ENCODE assay signal across 8 cellular contexts in genomic region chr19:4768934-4769777, GRCh38. TPM values are rescaled to one million over a fixed set of nuclear protein-coding genes. Genes with fewer than 3 reads are reported as not detected.
DNase-seq lines count a peak whose midpoint lies in the region; ATAC-seq and TF ChIP-seq lines count a peak whose summit lies in the region.

No MANE protein-coding gene starts in this region.

- H3K36me3 ChIP-seq in MM.1S (replicated peaks; ENCODE audit: insufficient read depth, low read length) (no peaks in the 10 kb centered on the region), ovary (no peaks in the 10 kb centered on the region), thoracic aorta (no peaks in the 10 kb centered on the region)

- H3K9me2 ChIP-seq in MM.1S (replicated peaks; ENCODE audit: insufficient read depth, low read length), result no peaks in the 10 kb centered on the region

- H3F3A ChIP-seq in MM.1S (ENCODE audit: insufficient read depth, low read length), result peaks cover 11% of the 10 kb centered on the region

- TF ChIP-seq POLR2A in ovary (IDR thresholded peaks at IDR 0.05), result no peak

- no peak overlapping the region for H3K4me2 ChIP-seq in MM.1S (ENCODE audit: low read depth, low read length)

- no peak for TF ChIP-seq CTCF in MM.1S (IDR thresholded peaks at IDR 0.05; ENCODE audit: low read length)
- TF ChIP-seq CTCF in ovary (IDR thresholded peaks at IDR 0.05), result no peak
- TF ChIP-seq CTCF in thoracic aorta (IDR thresholded peaks at IDR 0.05), result no peak

- peaks cover 46% of the 10 kb centered on the region for H3K27me3 ChIP-seq in MM.1S (replicated peaks; ENCODE audit: insufficient read depth, low read length)
- H3K27me3 ChIP-seq in ovary, result no peaks in the 10 kb centered on the region
- H3K27me3 ChIP-seq in thoracic aorta (replicated peaks; ENCODE audit: insufficient read depth), result no peaks in the 10 kb centered on the region

- no peak for TF ChIP-seq EP300 in ovary (IDR thresholded peaks at IDR 0.05)

- no peaks in the 10 kb centered on the region for H4K20me1 ChIP-seq in MM.1S (ENCODE audit: insufficient read depth, low read length)

- H3K9ac ChIP-seq in MM.1S (ENCODE audit: low read length), result no peak overlapping the region

- no peak overlapping the region for H3K4me3 ChIP-seq in MM.1S (ENCODE audit: low read length)
- H3K4me3 ChIP-seq in ovary, result no peak overlapping the region
- H3K4me3 ChIP-seq in thoracic aorta, result no peak overlapping the region

- peak; percentile 83 for DNase-seq in DMS153 (lab: John Stamatoyannopoulos, UW)
- DNase-seq in MM.1S, result peak; percentile 86
- peak; percentile 87 to 89 for DNase-seq in SHP77 (lab: John Stamatoyannopoulos, UW)
- DNase-seq in activated naive CD4-positive, alpha-beta T cell treated with anti-CD3 and anti-CD28 coated beads, Interleukin-2, amount 50 U/mL, for 16 hours, result peak; percentile 71
- peak; percentile 67 to 96 (median 86) for DNase-seq in head of caudate nucleus
- DNase-seq in ovary, result peak; percentile 82 to 91 (median 90)
- peak; percentile 45 for DNase-seq in thoracic aorta (ENCODE audit: low spot score)

- ATAC-seq in thoracic aorta (ENCODE audit: insufficient number of reproducible peaks, low FRiP score, low read depth) (peak; percentile 62), HG02970 (IDR thresholded peaks at IDR 0.05; ENCODE audit: low FRiP score, unreplicated experiment) (no peak)

- H3K27ac ChIP-seq in MM.1S (ENCODE audit: low read length) (no peak overlapping the region), ovary (no peak overlapping the region), thoracic aorta (no peak overlapping the region)

- intact Hi-C loops in head of caudate nucleus (cut with DNase I) (no loop called here), ovary (cut with DNase I) (no loop called here)

- H3K79me2 ChIP-seq in MM.1S (ENCODE audit: low read length), result no peaks in the 10 kb centered on the region

- 5 to 7% (median 6%) methylated on average over 37 of the region's 37 CpGs for WGBS in ovary, 3 donors

- H3K9me3 ChIP-seq in MM.1S (replicated peaks; ENCODE audit: insufficient read depth, low read length) (no peaks in the 10 kb centered on the region), ovary (no peaks in the 10 kb centered on the region), thoracic aorta (no peaks in the 10 kb centered on the region)

- no peak overlapping the region for H2AFZ ChIP-seq in MM.1S (ENCODE audit: low read length)

- H3K4me1 ChIP-seq in MM.1S (ENCODE audit: low read length) (no peaks in the 10 kb centered on the region), ovary (ENCODE audit: insufficient read depth) (no peaks in the 10 kb centered on the region), thoracic aorta (ENCODE audit: control insufficient read depth in 1 of 2, low read depth in 2 of 2) (no peaks in the 10 kb centered on the region)

RNA-seq across cellular contexts. Expression of gene FEM1A, which starts 22.4 kb away (rescaled TPM):
- total RNA-seq in ovary (10 to 100 TPM in 2 of 7 donors, 1 to 10 TPM in 5; 7.4 to 11.4 (median 9.1) TPM), thoracic aorta (10 to 100 TPM; 15.7 to 17.1 TPM)
- 1 to 10 TPM; 3.6 to 4.4 TPM for polyA plus RNA-seq in ovary

RNA-seq across cellular contexts. Expression of gene DPP9, which starts 45.5 kb away (rescaled TPM):
- total RNA-seq in ovary, result 10 to 100 TPM; 26.9 to 69.5 (median 44.3) TPM
- 10 to 100 TPM; 14.4 to 29.3 TPM for polyA plus RNA-seq in ovary
- total RNA-seq in thoracic aorta, result 10 to 100 TPM; 67.9 to 73.8 TPM
